In the genomic region with DNA sequence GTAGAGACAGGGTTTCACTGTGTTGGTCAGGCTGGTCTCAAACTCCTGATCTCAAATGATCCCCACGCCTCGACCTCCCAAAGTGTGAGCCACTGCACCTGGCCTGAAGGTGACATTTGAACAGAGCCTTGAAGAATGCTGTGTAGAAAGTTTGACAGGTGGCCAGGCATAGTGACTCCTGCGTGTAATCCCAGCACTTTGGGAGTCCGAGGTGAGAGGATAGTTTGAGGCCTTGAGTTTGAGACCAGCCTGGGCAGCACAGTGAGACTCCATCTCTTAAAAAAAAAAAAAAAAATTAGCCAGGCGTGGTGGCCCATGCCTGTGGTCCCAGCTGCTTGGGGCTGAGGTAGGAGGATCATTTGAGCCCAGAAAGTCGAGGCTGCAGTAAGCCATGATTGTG, we compare ENCODE assay signal across 9 cellular contexts. TPM values are rescaled to one million over a fixed set of nuclear protein-coding genes. Genes with fewer than 3 reads are reported as not detected.
DNase-seq lines count a peak whose midpoint lies in the region; ATAC-seq and TF ChIP-seq lines count a peak whose summit lies in the region.
"Had no signal": no experiment of that assay in that cellular context is flagged by ENCODE, and none has a peak within 500 bp of the region (broad histone marks: within the 10 kb centered on the region; RNA-seq: fewer than 3 reads in every experiment).

No MANE protein-coding gene starts in this region.

- intact Hi-C loops in dorsolateral prefrontal cortex (cut with DNase I) (loop anchor here in 1 of 2 donors (5.0 kb wide), 1 partner anchor 93 kb away; no protein-coding TSS in a partner anchor), natural killer cell (cut with micrococcal nuclease) (loop anchor here (2.0 kb wide), 1 partner anchor 19 kb away; no protein-coding TSS in a partner anchor)

- H3K9me3 ChIP-seq in Karpas-422 (ENCODE audit: low read length): no peaks in the 10 kb centered on the region

- H3K4me3 ChIP-seq in AG04449 (ENCODE audit: low read depth, low read length) (peak overlapping the region; percentile 86), Karpas-422 (ENCODE audit: low read length) (peak overlapping the region; percentile 96), dorsolateral prefrontal cortex (peak overlapping the region; percentile 65 to 97 (median 89))

- peak overlapping the region; percentile 87 for H3K9ac ChIP-seq in Karpas-422 (ENCODE audit: low read length)

- no peak for ATAC-seq in natural killer cell
- ATAC-seq: left colon had no signal

- H3K27ac ChIP-seq in Karpas-422 (ENCODE audit: low read length) (no peak overlapping the region), dorsolateral prefrontal cortex (peak overlapping the region in 52 of 59 donors; percentile 7 to 97 (median 92))

- H3K36me3 Mint-ChIP-seq in natural killer cell: peaks cover 13% of the 10 kb centered on the region

- TF ChIP-seq CTCF in AG04449 (IDR thresholded peaks at IDR 0.05; ENCODE audit: insufficient read depth, low read length, missing control alignments) (no peak), dorsolateral prefrontal cortex (IDR thresholded peaks at IDR 0.05 in 54 of 56, conservative IDR thresholded peaks at IDR 0.05 in 2 of 56; ENCODE audit: low read depth in 1 of 56, partially characterized antibody in 56 of 56) (no peak), natural killer cell (IDR thresholded peaks at IDR 0.05) (no peak)

- H3K4me3 Mint-ChIP-seq in natural killer cell: peak overlapping the region; percentile 96

- CTCF ChIA-PET in AG04449 (lab: Yijun Ruan, JAX): interaction anchor here (1.0 to 1.9 kb wide), 3 partner anchors 11 to 32 kb away, joined by 3 to 11 read pairs (median 7); no protein-coding TSS in a partner anchor

- H3K9me3 Mint-ChIP-seq in natural killer cell: no peaks in the 10 kb centered on the region

- no peaks in the 10 kb centered on the region for H4K20me1 ChIP-seq in Karpas-422 (ENCODE audit: insufficient read depth, low read depth, low read length)

- H3K4me2 ChIP-seq in Karpas-422 (ENCODE audit: low read depth, low read length, poor library complexity, severe bottlenecking): peak overlapping the region; percentile 100

- H3K27me3 ChIP-seq in Karpas-422 (ENCODE audit: low read length) (no peaks in the 10 kb centered on the region), dorsolateral prefrontal cortex (no peaks in the 10 kb centered on the region)

- no peaks in the 10 kb centered on the region for H3K9me2 ChIP-seq in Karpas-422 (replicated peaks; ENCODE audit: insufficient read depth, low read length)

- H3K36me3 ChIP-seq in Karpas-422 (ENCODE audit: insufficient read depth, low read length): peaks cover 20% of the 10 kb centered on the region; the same call in 1 of the 2 replicates

- POLR2A ChIA-PET in AG04449 (lab: Yijun Ruan, JAX): interaction anchor here (0.7 to 1.2 kb wide), 2 partner anchors 10 to 62 kb away, joined by 3 to 4 read pairs; no protein-coding TSS in a partner anchor

- H3K4me1 ChIP-seq in Karpas-422 (ENCODE audit: low read length): peaks cover 51% of the 10 kb centered on the region

- H3K27ac Mint-ChIP-seq in natural killer cell: peak overlapping the region; percentile 53 to 96

- DNase-seq in AG04449 (ENCODE audit: low read depth, low spot score) (no peak), Karpas-422 (no peak), dorsolateral prefrontal cortex (no peak), natural killer cell (no peak), NCI-H748 (lab: John Stamatoyannopoulos, UW; ENCODE audit: unreplicated experiment) (no peak), NCI-H82 (lab: John Stamatoyannopoulos, UW) (no peak), NCI-H1694 (lab: John Stamatoyannopoulos, UW) (no peak)
- no peak for DNase-seq in activated CD8-positive, alpha-beta memory T cell treated with anti-CD3 and anti-CD28 coated beads, Interleukin-2, amount 50 U/mL, for 48 hours
- DNase-seq: left colon had no signal

- H2AFZ ChIP-seq in Karpas-422 (ENCODE audit: low read length): no peak overlapping the region

- no peaks in the 10 kb centered on the region for H3K27me3 Mint-ChIP-seq in natural killer cell (ENCODE audit: low read depth in 2 of 2)

- H3K4me1 Mint-ChIP-seq in natural killer cell: peaks cover 63 to 68% of the 10 kb centered on the region in 2 donors

- peaks cover 58% of the 10 kb centered on the region for H3K79me2 ChIP-seq in Karpas-422 (ENCODE audit: low read length)

RNA-seq across cellular contexts. Expression of a gene that starts 1.5 kb away (rescaled TPM):
- 122 and 145 TPM in 2 replicates for total RNA-seq in Karpas-422 (2014; rRNA removed; shearing (Covaris generic); ENCODE audit: low replicate concordance)
- 100 to 1,000 TPM in 44 of 120 experiments, 10 to 100 TPM in 76; 41.1 to 286 (median 89.8) TPM for total RNA-seq in dorsolateral prefrontal cortex
- 100 to 1,000 TPM; 431 to 493 (median 446) TPM for total RNA-seq in natural killer cell

RNA-seq across cellular contexts. Expression of a gene that starts 37.4 kb away (rescaled TPM):
- total RNA-seq in Karpas-422 (2014; rRNA removed; shearing (Covaris generic); ENCODE audit: low replicate concordance): 0.34 and 0.79 TPM in 2 replicates
- 10 to 100 TPM; 10.6 to 38.4 (median 20.8) TPM for total RNA-seq in dorsolateral prefrontal cortex
- under 1 TPM; 0.34 to 0.70 (median 0.47) TPM for total RNA-seq in natural killer cell
